31 cellular contexts compared by ENCODE assay signal in genomic region chr5:5207832-5208231, GRCh38.
"Had no signal": no experiment of that assay in that cellular context is flagged by ENCODE, and none has a peak within 500 bp of the region (broad histone marks: within the 10 kb centered on the region; RNA-seq: fewer than 3 reads in every experiment).

No MANE protein-coding gene starts in this region.

- H3K27me3 ChIP-seq: neural progenitor cell, ovary, suprapubic skin, testis, tibial artery, transverse colon, upper lobe of right lung, uterus had no signal

- ATAC-seq: naive thymus-derived CD4-positive, alpha-beta T cell; natural killer cell; psoas muscle; right cardiac atrium; sciatic nerve; stimulated activated memory B cell treated with anti-CD40 and anti-IgM and Interleukin-4, amounts not matched to agents 10 μg/mL and 1 μg/mL and 100 μg/mL, for 72 hours; stimulated activated naive CD8-positive, alpha-beta T cell treated with anti-CD3 and anti-CD28 coated beads, Interleukin-15, amount 100 ng/mL, for 72 hours; stimulated activated naive CD8-positive, alpha-beta T cell treated with anti-CD3 and anti-CD28 coated beads, Interleukin-15, Interleukin-2, amounts not matched to agents 100 U/mL and 50 U/mL, for 24 hours; upper lobe of right lung had no signal

- H3K36me3 ChIP-seq: neural progenitor cell, ovary, spleen, suprapubic skin, tibial artery, transverse colon, upper lobe of right lung, uterus had no signal

- H3K27me3 Mint-ChIP-seq: progenitor cell of endocrine pancreas; stimulated activated memory B cell treated with anti-CD40 and anti-IgM and Interleukin-4, amounts not matched to agents 10 μg/mL and 1 μg/mL and 100 μg/mL, for 72 hours; stimulated activated naive CD8-positive, alpha-beta T cell treated with anti-CD3 and anti-CD28 coated beads, Interleukin-15, amount 100 ng/mL, for 72 hours; type B pancreatic cell had no signal

- DNase-seq: naive thymus-derived CD4-positive, alpha-beta T cell; natural killer cell; occipital lobe; ovary; posterior cingulate gyrus; psoas muscle; right cardiac atrium; spleen; stimulated activated CD4-positive, alpha-beta T cell treated with anti-CD3 and anti-CD28 coated beads, Interleukin-12 subunit alpha, Interleukin-12 subunit beta, amount 100 ng/mL, for 4 hours; stimulated activated CD4-positive, alpha-beta T cell treated with anti-CD3 and anti-CD28 coated beads, Interleukin-1b, Interleukin-23, amount 100 ng/mL, for 48 hours; stimulated activated CD4-positive, alpha-beta T cell treated with anti-CD3 and anti-CD28 coated beads, Interleukin-4, amount 100 ng/mL, for 1 hour; stimulated activated CD4-positive, alpha-beta T cell treated with anti-CD3 and anti-CD28 coated beads, Interleukin-4, amount 100 ng/mL, for 4 hours; stimulated activated CD8-positive, alpha-beta memory T cell treated with anti-CD3 and anti-CD28 coated beads, Interleukin-4, amount 100 ng/mL, for 48 hours; stimulated activated naive CD4-positive, alpha-beta T cell; stimulated activated naive CD8-positive, alpha-beta T cell treated with anti-CD3 and anti-CD28 coated beads, Interleukin-15, amount 100 ng/mL, for 72 hours; stimulated activated naive CD8-positive, alpha-beta T cell treated with anti-CD3 and anti-CD28 coated beads, Interleukin-15, Interleukin-2, amounts not matched to agents 100 U/mL and 50 U/mL, for 24 hours; substantia nigra; testis; tibial artery; transverse colon; upper lobe of right lung; uterus had no signal

- H3K4me1 Mint-ChIP-seq: naive thymus-derived CD4-positive, alpha-beta T cell; natural killer cell; neural progenitor cell; stimulated activated memory B cell treated with anti-CD40 and anti-IgM and Interleukin-4, amounts not matched to agents 10 μg/mL and 1 μg/mL and 100 μg/mL, for 72 hours; stimulated activated naive CD8-positive, alpha-beta T cell treated with anti-CD3 and anti-CD28 coated beads, Interleukin-15, amount 100 ng/mL, for 72 hours had no signal

- H3K4me3 ChIP-seq: neural progenitor cell, ovary, psoas muscle, skin epidermis, smooth muscle cell, spleen, suprapubic skin, testis, tibial artery, transverse colon, upper lobe of right lung, uterus had no signal

- H3K79me2 ChIP-seq: parathyroid adenoma had no signal

- H3K9me3 ChIP-seq: ovary, psoas muscle, spleen, suprapubic skin, testis, tibial artery, transverse colon, upper lobe of right lung, uterus had no signal

- H3K36me3 Mint-ChIP-seq: naive thymus-derived CD4-positive, alpha-beta T cell; natural killer cell; neural progenitor cell; stimulated activated memory B cell treated with anti-CD40 and anti-IgM and Interleukin-4, amounts not matched to agents 10 μg/mL and 1 μg/mL and 100 μg/mL, for 72 hours; type B pancreatic cell had no signal

- H3K4me2 ChIP-seq: neural progenitor cell, smooth muscle cell had no signal

- H3K27ac Mint-ChIP-seq: naive thymus-derived CD4-positive, alpha-beta T cell; natural killer cell; neural progenitor cell; progenitor cell of endocrine pancreas; stimulated activated memory B cell treated with anti-CD40 and anti-IgM and Interleukin-4, amounts not matched to agents 10 μg/mL and 1 μg/mL and 100 μg/mL, for 72 hours; stimulated activated naive CD8-positive, alpha-beta T cell treated with anti-CD3 and anti-CD28 coated beads, Interleukin-15, amount 100 ng/mL, for 72 hours; type B pancreatic cell had no signal

- H2AFZ ChIP-seq: neural progenitor cell, parathyroid adenoma had no signal

- H3K4me1 ChIP-seq: neural progenitor cell, parathyroid adenoma, spleen, testis, transverse colon, upper lobe of right lung, uterus had no signal

- H3K4me3 Mint-ChIP-seq: naive thymus-derived CD4-positive, alpha-beta T cell; natural killer cell; neural progenitor cell; stimulated activated memory B cell treated with anti-CD40 and anti-IgM and Interleukin-4, amounts not matched to agents 10 μg/mL and 1 μg/mL and 100 μg/mL, for 72 hours; stimulated activated naive CD8-positive, alpha-beta T cell treated with anti-CD3 and anti-CD28 coated beads, Interleukin-15, amount 100 ng/mL, for 72 hours; type B pancreatic cell had no signal

- H3K27ac ChIP-seq: neural progenitor cell, ovary, parathyroid adenoma, psoas muscle, skin epidermis, spleen, suprapubic skin, testis, tibial artery, transverse colon, upper lobe of right lung, uterus had no signal

- H3K9me3 Mint-ChIP-seq: neural progenitor cell; stimulated activated memory B cell treated with anti-CD40 and anti-IgM and Interleukin-4, amounts not matched to agents 10 μg/mL and 1 μg/mL and 100 μg/mL, for 72 hours; stimulated activated naive CD8-positive, alpha-beta T cell treated with anti-CD3 and anti-CD28 coated beads, Interleukin-15, amount 100 ng/mL, for 72 hours had no signal

- H3K9ac ChIP-seq: neural progenitor cell, parathyroid adenoma had no signal
